8 cellular contexts compared by ENCODE assay signal in genomic region chr12:32107376-32108267, GRCh38. TPM values are rescaled to one million over a fixed set of nuclear protein-coding genes. Genes with fewer than 3 reads are reported as not detected.
DNase-seq lines count a peak whose midpoint lies in the region; ATAC-seq and TF ChIP-seq lines count a peak whose summit lies in the region.

No MANE protein-coding gene starts in this region.

- H3K79me1 ChIP-seq in neuronal stem cell (ENCODE audit: low read depth, low read length): no peaks in the 10 kb centered on the region

- BruUV-seq in Caco-2 (replicated peaks; lab: Mats Ljungman, UMichigan): TSS peak; percentile 62

- peaks cover 25% of the 10 kb centered on the region for H3K4me1 Mint-ChIP-seq in Caco-2 (ENCODE audit: low read depth, unreplicated experiment)
- H3K4me1 Mint-ChIP-seq in activated T-cell treated with anti-CD3 and anti-CD28 coated beads, Interleukin-2, amount 50 U/mL, for 72 hours (ENCODE audit: low read depth): peaks cover 33% of the 10 kb centered on the region

- H2BK15ac ChIP-seq in neuronal stem cell (ENCODE audit: low read length): peak overlapping the region; percentile 32

- H2AFZ ChIP-seq in neuronal stem cell (ENCODE audit: low read length): peak overlapping the region; percentile 96

- H3K4me1 ChIP-seq in Caco-2 (peaks cover 26% of the 10 kb centered on the region), neuronal stem cell (ENCODE audit: control insufficient read depth in 2 of 2, insufficient read depth in 1 of 2, low read depth in 1 of 2, low read length in 2 of 2) (peaks cover 5 to 8% of the 10 kb centered on the region in 2 donors), uterus (peaks cover 0 to 6% of the 10 kb centered on the region in 2 donors)

- H2BK12ac ChIP-seq in neuronal stem cell (ENCODE audit: low read length): no peak overlapping the region

- peak overlapping the region; percentile 99 for H3K18ac ChIP-seq in neuronal stem cell (ENCODE audit: low read length)

- no peaks in the 10 kb centered on the region for H3K9me3 Mint-ChIP-seq in Caco-2 (ENCODE audit: unreplicated experiment)
- H3K9me3 Mint-ChIP-seq in activated T-cell treated with anti-CD3 and anti-CD28 coated beads, Interleukin-2, amount 50 U/mL, for 72 hours: no peaks in the 10 kb centered on the region

- H3K9ac ChIP-seq in neuronal stem cell (ENCODE audit: low read depth, low read length, poor library complexity): peak overlapping the region; percentile 96

- H3K36me3 ChIP-seq in Caco-2 (ENCODE audit: control insufficient read depth, insufficient read depth, low read length): no peaks in the 10 kb centered on the region
- H3K36me3 ChIP-seq in neuronal stem cell (replicated peaks in 1 of 2; ENCODE audit: control insufficient read depth in 2 of 2, insufficient read depth in 2 of 2, low read length in 2 of 2): peaks cover 0 to 8% of the 10 kb centered on the region in 2 donors
- no peaks in the 10 kb centered on the region for H3K36me3 ChIP-seq in uterus

- no CpG with 5 or more reads among the region's 14 CpGs for WGBS in neuronal stem cell (ENCODE audit: extremely low coverage in 2 of 2, insufficient read length in 2 of 2, insufficient replicate concordance in 1 of 2), 2 donors

- CTCF ChIA-PET in Caco-2 (lab: Charles Lee): interaction anchor here (0.6 to 2.0 kb wide), 6 partner anchors 12 to 454 kb away, joined by 3 to 10 read pairs (median 5); no protein-coding TSS in a partner anchor

- peak overlapping the region; percentile 10 for H2AK5ac ChIP-seq in neuronal stem cell (ENCODE audit: low read depth, low read length)

- H3K27me3 ChIP-seq in Caco-2 (replicated peaks; ENCODE audit: control insufficient read depth, insufficient read depth, low read length) (no peaks in the 10 kb centered on the region), neuronal stem cell (ENCODE audit: control insufficient read depth in 3 of 3, insufficient read depth in 3 of 3, low read depth in 1 of 3, low read length in 3 of 3) (no peaks in the 10 kb centered on the region), uterus (no peaks in the 10 kb centered on the region)

- no peaks in the 10 kb centered on the region for H3K9me3 ChIP-seq in Caco-2
- H3K9me3 ChIP-seq in neuronal stem cell (replicated peaks in 1 of 2; ENCODE audit: control insufficient read depth in 2 of 2, insufficient read depth in 1 of 2, low read depth in 1 of 2, low read length in 2 of 2): no peaks in the 10 kb centered on the region
- H3K9me3 ChIP-seq in uterus: no peaks in the 10 kb centered on the region

- no peaks in the 10 kb centered on the region for H3K27me3 Mint-ChIP-seq in Caco-2 (ENCODE audit: insufficient read depth, unreplicated experiment)
- peaks cover 12% of the 10 kb centered on the region for H3K27me3 Mint-ChIP-seq in activated T-cell treated with anti-CD3 and anti-CD28 coated beads, Interleukin-2, amount 50 U/mL, for 72 hours (ENCODE audit: low read depth)

- POLR2A ChIA-PET in Caco-2 (lab: Charles Lee): interaction anchor here (0.6 to 0.8 kb wide), 4 partner anchors 16 to 454 kb away, joined by 3 to 5 read pairs (median 4); no protein-coding TSS in a partner anchor

- H2BK120ac ChIP-seq in neuronal stem cell (ENCODE audit: low read depth, low read length): peak overlapping the region; percentile 27

- no peak for TF ChIP-seq POLR2A in uterus (IDR thresholded peaks at IDR 0.05)

- no peak overlapping the region for H4K91ac ChIP-seq in neuronal stem cell (ENCODE audit: low read depth, low read length, poor library complexity)

- DNase-seq in Caco-2 (peak in 1 of 2 experiments; percentile 36), H4 (ENCODE audit: low spot score) (peak; percentile 51), NCI-H226 (peak; percentile 59), fibroblast of peridontal ligament (ENCODE audit: extremely low read depth) (peak; percentile 59), neuronal stem cell (ENCODE audit: low spot score) (peak; percentile 26), uterus (peak; percentile 27 to 28), cerebellar nuclear complex (lab: John Stamatoyannopoulos, UW) (no peak)
- DNase-seq in activated T-cell treated with anti-CD3 and anti-CD28 coated beads, Interleukin-2, amount 50 U/mL, for 72 hours: peak; percentile 38 to 40

- peak overlapping the region; percentile 82 for H3K4me3 Mint-ChIP-seq in Caco-2 (ENCODE audit: unreplicated experiment)
- H3K4me3 Mint-ChIP-seq in activated T-cell treated with anti-CD3 and anti-CD28 coated beads, Interleukin-2, amount 50 U/mL, for 72 hours: peak overlapping the region; percentile 94 to 97

- H3K23ac ChIP-seq in neuronal stem cell (ENCODE audit: low read depth, low read length, poor library complexity): peak overlapping the region; percentile 98

- no peak for TF ChIP-seq CTCF in Caco-2 (IDR thresholded peaks at IDR 0.05; ENCODE audit: insufficient read depth in 1 of 2, low read depth in 1 of 2, low read length in 1 of 2, severe bottlenecking in 1 of 2, unreplicated experiment in 1 of 2)
- TF ChIP-seq CTCF in uterus (IDR thresholded peaks at IDR 0.05): no peak

- H2BK5ac ChIP-seq in neuronal stem cell (ENCODE audit: low read length): peak overlapping the region; percentile 87

- peak overlapping the region; percentile 87 for H3K4me2 ChIP-seq in neuronal stem cell (ENCODE audit: insufficient read depth, low read length, poor library complexity, severe bottlenecking)

- peaks cover 15% of the 10 kb centered on the region for H3K36me3 Mint-ChIP-seq in Caco-2 (ENCODE audit: insufficient read depth, unreplicated experiment)
- peaks cover 2 to 4% of the 10 kb centered on the region in 2 donors for H3K36me3 Mint-ChIP-seq in activated T-cell treated with anti-CD3 and anti-CD28 coated beads, Interleukin-2, amount 50 U/mL, for 72 hours (ENCODE audit: insufficient read depth in 2 of 2)

- H3K27ac Mint-ChIP-seq in Caco-2 (ENCODE audit: unreplicated experiment): peak overlapping the region; percentile 58
- peak overlapping the region; percentile 29 for H3K27ac Mint-ChIP-seq in activated T-cell treated with anti-CD3 and anti-CD28 coated beads, Interleukin-2, amount 50 U/mL, for 72 hours

- intact Hi-C loops in Caco-2 (cut with micrococcal nuclease; ENCODE audit: unreplicated experiment): loop anchor here (1.0 to 5.0 kb wide), 5 partner anchors 47 to 570 kb away; partner anchors contain the start of genes DNM1L and ETFBKMT
- intact Hi-C loops in uterus (cut with DNase I; ENCODE audit: low total_unique reads): no loop called here

- H3K4me3 ChIP-seq in Caco-2 (ENCODE audit: low read depth, low read length) (peak overlapping the region; percentile 91), neuronal stem cell (ENCODE audit: low read length in 2 of 2) (peak overlapping the region; percentile 70 to 98), uterus (peak overlapping the region; percentile 86 to 95)

- H3K14ac ChIP-seq in neuronal stem cell (ENCODE audit: low read length): no peak overlapping the region

- H3K27ac ChIP-seq in neuronal stem cell (replicated peaks; ENCODE audit: low read length) (peak overlapping the region; percentile 91), uterus (peak overlapping the region; percentile 95)

- H3K4ac ChIP-seq in neuronal stem cell (ENCODE audit: low read length): no peak overlapping the region

- no peak overlapping the region for H4K8ac ChIP-seq in neuronal stem cell (ENCODE audit: low read depth, low read length)

- ATAC-seq in activated T-cell treated with anti-CD3 and anti-CD28 coated beads, Interleukin-2, amount 50 U/mL, for 72 hours (replicated peaks in 1 of 2): peak; percentile 35 to 54

RNA-seq across cellular contexts. Expression of gene BICD1, which starts 1.0 kb away (rescaled TPM):
- 36.2 and 38.8 TPM in 2 replicates for total RNA-seq in Caco-2 (2022)
- total RNA-seq in H4 (2014; rRNA removed; shearing (Covaris generic)): 10.0 and 10.6 TPM in 2 replicates
- 10 to 100 TPM; 14.3 to 15.3 TPM for total RNA-seq in activated T-cell treated with anti-CD3 and anti-CD28 coated beads, Interleukin-2, amount 50 U/mL, for 72 hours
- polyA plus RNA-seq in neuronal stem cell (2013, experiment 1 of 2): 18.0 TPM
- polyA plus RNA-seq in neuronal stem cell (2013, experiment 2 of 2): 17.3 TPM
- total RNA-seq in uterus: 100 to 1,000 TPM in 1 of 4 donors, 10 to 100 TPM in 3; 19.4 to 219 (median 40.9) TPM

Comparison
In these comparisons a context has a peak if more than half of its experiments do, and no peak if none do; other contexts are left out.
1. DNase-seq: peak in H4 (single experiment), NCI-H226 (single experiment), activated T-cell treated with anti-CD3 and anti-CD28 coated beads, Interleukin-2, amount 50 U/mL, for 72 hours (2 of 2), fibroblast of peridontal ligament (single experiment), neuronal stem cell (single experiment) and uterus (2 of 2); none in cerebellar nuclear complex (0 of 2).
2. Peak in every context shown above with its lines, with median percentiles within 50 percentile points of each other: H3K4me3 ChIP-seq.